Comparison of ENCODE assay signal across 1 cellular context in genomic region chr16:11566398-11566797, GRCh38.
TF ChIP-seq lines count a peak whose summit lies in the region.

No MANE protein-coding gene starts in this region.

TF ChIP-seq in WTC11, 78 proteins besides CTCF, POLR2A, EP300 and RAD21 (continued from another document):
- no peak for TF ChIP-seq ETV6 (CRISPR knock-in tag; IDR thresholded peaks at IDR 0.05)
- TF ChIP-seq ATF3 (CRISPR knock-in tag; conservative IDR thresholded peaks at IDR 0.05), result no peak
